In genomic region chr4:56907489-56908205, GRCh38 we compare ENCODE assay signal across 8 cellular contexts. TPM values are rescaled to one million over a fixed set of nuclear protein-coding genes. Genes with fewer than 3 reads are reported as not detected.
A peak's percentile ranks its signal among the peaks of the same experiment; 100 is the strongest.
DNase-seq lines count a peak whose midpoint lies in the region; ATAC-seq and TF ChIP-seq lines count a peak whose summit lies in the region.

Gene REST (plus strand): TSS chr4:56907900. CDS start chr4:56910639, 2,739 bp downstream.

- H3K4me1 ChIP-seq in liver (ENCODE audit: control insufficient read depth in 4 of 4, insufficient read depth in 4 of 4, low read length in 3 of 4), result peaks cover 0 to 21% (median 8%) of the 10 kb centered on the region in 4 donors

- H3K36me3 ChIP-seq in liver (ENCODE audit: control insufficient read depth in 4 of 4, insufficient read depth in 3 of 4, low read depth in 1 of 4, low read length in 3 of 4), result peaks cover 0 to 3% (median 0%) of the 10 kb centered on the region in 4 donors

- ATAC-seq in GM18499 (IDR thresholded peaks at IDR 0.05; ENCODE audit: insufficient read depth, unreplicated experiment), result peak; percentile 38
- ATAC-seq in HG02938 (IDR thresholded peaks at IDR 0.05; ENCODE audit: unreplicated experiment), result peak; percentile 36

- no peaks in the 10 kb centered on the region for H3K9me3 ChIP-seq in liver (ENCODE audit: control insufficient read depth in 4 of 4, low read length in 3 of 4)

- TF ChIP-seq RAD21 in liver (IDR thresholded peaks at IDR 0.05), result no peak

- DNase-seq in NCI-H226 (peak; percentile 30), dermis microvascular lymphatic vessel endothelial cell (ENCODE audit: low read depth in 2 of 2) (peak in 1 of 2 donors; percentile 70)
- DNase-seq in activated CD4-positive, alpha-beta T cell treated with anti-CD3 and anti-CD28 coated beads, Interleukin-2, amount 50 U/mL, for 48 hours, result peak; percentile 78 to 81
- DNase-seq in stimulated activated CD4-positive, alpha-beta T cell treated with anti-CD3 and anti-CD28 coated beads, Interleukin-4, amount 100 ng/mL, for 1 hour, result peak; percentile 85

- TF ChIP-seq CTCF in 22Rv1 (IDR thresholded peaks at IDR 0.05) (no peak), liver (IDR thresholded peaks at IDR 0.05; ENCODE audit: low read depth, low read length, missing input control) (no peak)

- H3K27me3 ChIP-seq in liver (ENCODE audit: control insufficient read depth in 4 of 4, insufficient read depth in 4 of 4, low read length in 3 of 4), result no peaks in the 10 kb centered on the region

- peak within 1 kb of the TSS; percentile 6 to 32 for H3K9ac ChIP-seq in liver (ENCODE audit: low read depth in 1 of 2, low read length in 2 of 2)

- under 1% methylated on average over 74 of the region's 74 CpGs for WGBS in liver

- peak within 1 kb of the TSS; percentile 75 to 99 (median 89) for H3K4me3 ChIP-seq in liver (ENCODE audit: low read depth in 1 of 3, low read length in 3 of 3)

- peak within 1 kb of the TSS; percentile 94 for H3K27ac ChIP-seq in 22Rv1
- H3K27ac ChIP-seq in liver (ENCODE audit: low read depth in 1 of 2, low read length in 2 of 2), result peak within 1 kb of the TSS; percentile 72 to 90

TF ChIP-seq in liver, 16 proteins besides CTCF, POLR2A, EP300 and RAD21:
- TF ChIP-seq RXRA (IDR thresholded peaks at IDR 0.05), result no peak
- no peak for TF ChIP-seq TAF1 (conservative IDR thresholded peaks at IDR 0.05)
- TF ChIP-seq REST (IDR thresholded peaks at IDR 0.05), result no peak
- no peak for TF ChIP-seq FOXA2 (IDR thresholded peaks at IDR 0.05)
- no peak for TF ChIP-seq JUND (IDR thresholded peaks at IDR 0.05)
- no peak for TF ChIP-seq SP1 (IDR thresholded peaks at IDR 0.05)
- no peak for TF ChIP-seq HNF4A (conservative IDR thresholded peaks at IDR 0.05)
- no peak for TF ChIP-seq NR2F2 (IDR thresholded peaks at IDR 0.05)
- TF ChIP-seq MAX (IDR thresholded peaks at IDR 0.05), result no peak
- no peak for TF ChIP-seq EGR1 (IDR thresholded peaks at IDR 0.05; ENCODE audit: low read depth in 2 of 2)
- no peak for TF ChIP-seq ATF3 (IDR thresholded peaks at IDR 0.05)
- TF ChIP-seq FOXA1 (IDR thresholded peaks at IDR 0.05), result no peak
- TF ChIP-seq YY1 (IDR thresholded peaks at IDR 0.05), result no peak
- no peak for TF ChIP-seq GABPA (IDR thresholded peaks at IDR 0.05 in 1 of 2, conservative IDR thresholded peaks at IDR 0.05 in 1 of 2)
- TF ChIP-seq ZBTB33 (IDR thresholded peaks at IDR 0.05), result no peak
- no peak for TF ChIP-seq HNF4G (IDR thresholded peaks at IDR 0.05)

RNA-seq across cellular contexts. Expression of gene REST, which starts in this region (rescaled TPM):
- total RNA-seq in dermis microvascular lymphatic vessel endothelial cell, result 27.2 and 29.5 TPM in 2 replicates
- 10 to 100 TPM; 15.9 to 18.1 TPM for total RNA-seq in liver
- polyA plus RNA-seq in liver, result 1 to 10 TPM; 3.7 to 8.8 TPM
